27 cellular contexts compared by ENCODE assay signal in genomic region chr10:15521507-15521906, GRCh38.
"Had no signal": no experiment of that assay in that cellular context is flagged by ENCODE, and none has a peak within 500 bp of the region (broad histone marks: within the 10 kb centered on the region; RNA-seq: fewer than 3 reads in every experiment).

No MANE protein-coding gene starts in this region.

- H3K4me3 ChIP-seq: colonic mucosa, coronary artery, dorsolateral prefrontal cortex, esophagus muscularis mucosa, esophagus squamous epithelium, gastrocnemius medialis, gastroesophageal sphincter, heart left ventricle, heart right ventricle had no signal

- FAIRE-seq: colon, endometrium, endothelial cell of umbilical vein, frontal cortex had no signal

- H3K36me3 ChIP-seq: colonic mucosa, esophagus muscularis mucosa, esophagus squamous epithelium, gastrocnemius medialis, heart left ventricle, heart right ventricle had no signal

- H3K4me1 ChIP-seq: colonic mucosa, esophagus squamous epithelium, foreskin keratinocyte, gastrocnemius medialis, heart left ventricle, heart right ventricle had no signal

- H3K9me3 ChIP-seq: colonic mucosa, esophagus muscularis mucosa, esophagus squamous epithelium, gastrocnemius medialis, gastroesophageal sphincter, heart left ventricle had no signal

- H3K27ac ChIP-seq: colonic mucosa, coronary artery, dorsolateral prefrontal cortex, epithelial cell of prostate, esophagus muscularis mucosa, esophagus squamous epithelium, foreskin keratinocyte, gastrocnemius medialis, gastroesophageal sphincter, heart left ventricle, heart right ventricle had no signal

- ATAC-seq: effector memory CD8-positive, alpha-beta T cell; esophagus mucosa; foreskin keratinocyte; gastrocnemius medialis; gastroesophageal sphincter; heart left ventricle; heart right ventricle had no signal

- H3K27me3 ChIP-seq: colonic mucosa, esophagus muscularis mucosa, esophagus squamous epithelium, foreskin keratinocyte, gastrocnemius medialis, gastroesophageal sphincter, heart left ventricle, heart right ventricle had no signal

- DNase-seq: colonic mucosa; cortex of kidney; dermis blood vessel endothelial cell; dorsolateral prefrontal cortex; effector CD4-positive, alpha-beta T cell; effector CD8-positive, alpha-beta T cell; effector memory CD4-positive, alpha-beta T cell; effector memory CD8-positive, alpha-beta T cell; endodermal cell; erythroblast; esophagus squamous epithelium; foreskin fibroblast; foreskin keratinocyte; foreskin melanocyte; gastrocnemius medialis; glutamatergic neuron; heart left ventricle; heart right ventricle had no signal
